ENCODE assay signal across 30 cellular contexts in the genomic region with DNA sequence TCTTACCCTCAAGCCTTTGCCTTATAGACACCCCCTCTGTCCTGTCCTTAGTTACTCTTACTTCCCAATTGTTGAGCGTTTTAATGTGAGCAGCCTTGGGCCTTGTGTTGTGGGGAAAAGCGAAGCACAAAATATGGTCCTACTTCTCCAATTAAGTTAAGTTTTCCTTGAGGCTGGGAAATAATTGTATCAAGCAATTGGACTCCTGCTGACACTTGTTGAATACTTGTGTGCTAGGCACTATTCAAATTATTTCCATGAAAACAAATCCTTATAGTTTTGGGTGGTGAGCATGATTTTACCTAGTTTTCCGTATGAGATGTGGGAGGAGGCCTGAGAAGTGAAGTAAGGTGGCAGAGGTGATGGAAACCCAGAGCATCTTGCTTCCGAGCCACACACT.
"Had no signal": no experiment of that assay in that cellular context is flagged by ENCODE, and none has a peak within 500 bp of the region (broad histone marks: within the 10 kb centered on the region; RNA-seq: fewer than 3 reads in every experiment).

No MANE protein-coding gene starts in this region.

- ATAC-seq: activated CD8-positive, alpha-beta memory T cell treated with anti-CD3 and anti-CD28 coated beads, Interleukin-2, amount 10 ng/mL, durations not matched to agents 7 days and 5 days had no signal

- H3K27me3 Mint-ChIP-seq: activated CD4-positive, alpha-beta memory T cell treated with anti-CD3 and anti-CD28 coated beads, Interleukin-2, amount 10 ng/mL, durations not matched to agents 7 days and 5 days; activated CD8-positive, alpha-beta memory T cell treated with anti-CD3 and anti-CD28 coated beads, Interleukin-2, amount 10 ng/mL, durations not matched to agents 7 days and 5 days; activated naive CD4-positive, alpha-beta T cell treated with anti-CD3 and anti-CD28 coated beads, Interleukin-2, amount 10 ng/mL, durations not matched to agents 7 days and 5 days; activated naive CD8-positive, alpha-beta T cell treated with anti-CD3 and anti-CD28 coated beads, Interleukin-2, amount 10 ng/mL, durations not matched to agents 7 days and 5 days; brain had no signal

- H3K9me3 ChIP-seq: adrenal gland, SJCRH30 had no signal

- DNase-seq: activated CD4-positive, alpha-beta memory T cell treated with anti-CD3 and anti-CD28 coated beads, Interleukin-2, amount 10 ng/mL, durations not matched to agents 7 days and 5 days; activated CD4-positive, alpha-beta T cell treated with anti-CD3 and anti-CD28 coated beads for 1 hour; activated CD4-positive, alpha-beta T cell treated with anti-CD3 and anti-CD28 coated beads for 48 hours; activated CD4-positive, CD25-positive, alpha-beta regulatory T cell; activated CD8-positive, alpha-beta memory T cell treated with anti-CD3 and anti-CD28 coated beads for 24 hours; activated CD8-positive, alpha-beta memory T cell treated with anti-CD3 and anti-CD28 coated beads, Interleukin-2, amount 10 ng/mL, durations not matched to agents 7 days and 5 days; activated CD8-positive, alpha-beta memory T cell treated with anti-CD3 and anti-CD28 coated beads, Interleukin-2, amount 50 U/mL, for 48 hours; activated effector memory CD4-positive, alpha-beta T cell treated with Interleukin-2 at 50 U/mL for 16 hours; activated naive CD4-positive, alpha-beta T cell treated with anti-CD3 and anti-CD28 coated beads, Interleukin-2, amount 10 ng/mL, durations not matched to agents 7 days and 5 days; activated naive CD8-positive, alpha-beta T cell treated with anti-CD3 and anti-CD28 coated beads, Interleukin-2, amount 10 ng/mL, durations not matched to agents 7 days and 5 days; activated T-cell treated with anti-CD3 and anti-CD28 coated beads, Interleukin-2, amount 50 U/mL, for 1 hour; caudate nucleus; NCI-H1105; NCI-H1436; NCI-H1694; NCI-H1930; NCI-H2081 treated with DMSO at 0.1 percent for 48 hours; NCI-H345; NCI-H524 treated with DMSO at 0.1 percent for 48 hours; SHP77; SJCRH30; T1000; WERI-Rb-1 had no signal

- FAIRE-seq: astrocyte, bronchial epithelial cell, RCC 7860 had no signal

- H3K4me3 ChIP-seq: adrenal gland, PC-9, SJCRH30, SK-N-MC had no signal

- H3K4me3 Mint-ChIP-seq: activated CD4-positive, alpha-beta memory T cell treated with anti-CD3 and anti-CD28 coated beads, Interleukin-2, amount 10 ng/mL, durations not matched to agents 7 days and 5 days; activated CD8-positive, alpha-beta memory T cell treated with anti-CD3 and anti-CD28 coated beads, Interleukin-2, amount 10 ng/mL, durations not matched to agents 7 days and 5 days; activated naive CD4-positive, alpha-beta T cell treated with anti-CD3 and anti-CD28 coated beads, Interleukin-2, amount 10 ng/mL, durations not matched to agents 7 days and 5 days; activated naive CD8-positive, alpha-beta T cell treated with anti-CD3 and anti-CD28 coated beads, Interleukin-2, amount 10 ng/mL, durations not matched to agents 7 days and 5 days; brain had no signal

- H3K27ac ChIP-seq: adrenal gland, PC-9, SJCRH30, SK-N-MC, WERI-Rb-1 had no signal

- H3K27ac Mint-ChIP-seq: activated CD4-positive, alpha-beta memory T cell treated with anti-CD3 and anti-CD28 coated beads, Interleukin-2, amount 10 ng/mL, durations not matched to agents 7 days and 5 days; activated CD8-positive, alpha-beta memory T cell treated with anti-CD3 and anti-CD28 coated beads, Interleukin-2, amount 10 ng/mL, durations not matched to agents 7 days and 5 days; activated naive CD4-positive, alpha-beta T cell treated with anti-CD3 and anti-CD28 coated beads, Interleukin-2, amount 10 ng/mL, durations not matched to agents 7 days and 5 days; activated naive CD8-positive, alpha-beta T cell treated with anti-CD3 and anti-CD28 coated beads, Interleukin-2, amount 10 ng/mL, durations not matched to agents 7 days and 5 days; brain had no signal

- H3K27me3 ChIP-seq: adrenal gland, SJCRH30 had no signal

- H3K9me3 Mint-ChIP-seq: activated CD4-positive, alpha-beta memory T cell treated with anti-CD3 and anti-CD28 coated beads, Interleukin-2, amount 10 ng/mL, durations not matched to agents 7 days and 5 days; activated naive CD4-positive, alpha-beta T cell treated with anti-CD3 and anti-CD28 coated beads, Interleukin-2, amount 10 ng/mL, durations not matched to agents 7 days and 5 days; activated naive CD8-positive, alpha-beta T cell treated with anti-CD3 and anti-CD28 coated beads, Interleukin-2, amount 10 ng/mL, durations not matched to agents 7 days and 5 days; brain had no signal
